Comparison of ENCODE assay signal across 24 cellular contexts in the genomic region with DNA sequence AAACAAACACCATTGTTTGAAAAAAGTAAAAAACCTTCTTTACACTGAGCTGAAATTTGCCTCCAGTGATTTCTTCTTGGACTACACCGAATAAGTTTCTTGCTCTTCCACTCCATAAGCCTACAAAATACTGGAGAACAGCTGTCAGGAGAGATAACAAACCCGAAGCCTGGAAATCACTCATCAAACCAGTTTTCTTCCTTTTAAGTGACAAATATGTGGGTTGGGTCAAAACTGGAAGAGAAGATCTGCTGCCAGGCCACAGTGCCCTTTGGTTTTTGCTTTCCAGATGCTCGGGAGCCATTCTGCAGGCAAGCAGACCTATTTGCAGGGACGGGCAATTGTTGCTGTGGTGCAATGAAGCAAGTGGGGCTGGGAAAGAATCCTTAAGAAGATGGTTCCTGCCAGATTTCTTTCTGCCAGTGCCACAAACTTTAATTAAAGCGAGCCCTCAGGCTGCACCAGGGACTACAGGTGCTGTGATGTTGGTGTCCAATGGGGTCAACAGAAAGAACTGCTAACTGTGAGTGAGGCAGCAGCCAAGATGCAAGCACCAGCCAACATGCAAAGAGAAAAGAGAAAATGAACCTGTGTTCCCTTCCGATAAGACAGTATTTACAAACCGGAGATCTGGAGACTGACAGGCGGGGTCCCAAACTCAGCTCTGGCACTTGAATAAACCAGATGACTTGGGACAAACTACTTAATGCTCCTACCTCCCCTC.
"Had no signal": no experiment of that assay in that cellular context is flagged by ENCODE, and none has a peak within 500 bp of the region (broad histone marks: within the 10 kb centered on the region; RNA-seq: fewer than 3 reads in every experiment).

No MANE protein-coding gene starts in this region.

- H3K4me3 ChIP-seq: adrenal gland, ascending aorta, esophagus squamous epithelium, right lobe of liver, skin epidermis, suprapubic skin, tibial artery had no signal

- H3K4me3 Mint-ChIP-seq: activated CD4-positive, alpha-beta T cell treated with anti-CD3 and anti-CD28 coated beads for 36 hours; activated naive CD4-positive, alpha-beta T cell treated with anti-CD3 and anti-CD28 coated beads for 36 hours; activated naive CD8-positive, alpha-beta T cell treated with anti-CD3 and anti-CD28 coated beads for 36 hours; activated T-helper 1 cell treated with anti-CD3 and anti-CD28 coated beads, Interleukin-12 subunit alpha, Interleukin-12 subunit beta, Interleukin-2, Interleukin-4 antibody, amounts not matched to agents 30 ng/mL and 10 ng/mL and 1 ng/mL, durations not matched to agents 14 hours and 24 hours and 36 hours; nephron; stimulated activated memory B cell treated with anti-CD40 and anti-IgM and Interleukin-4, amounts not matched to agents 10 μg/mL and 1 μg/mL and 100 μg/mL, for 72 hours; T-helper 17 cell had no signal

- H3K4me1 Mint-ChIP-seq: activated naive CD8-positive, alpha-beta T cell treated with anti-CD3 and anti-CD28 coated beads for 36 hours; nephron; stimulated activated memory B cell treated with anti-CD40 and anti-IgM and Interleukin-4, amounts not matched to agents 10 μg/mL and 1 μg/mL and 100 μg/mL, for 72 hours had no signal

- H3K36me3 ChIP-seq: adrenal gland, ascending aorta, brain microvascular endothelial cell, esophagus squamous epithelium, right lobe of liver, suprapubic skin, tibial artery had no signal

- DNase-seq: activated CD4-positive, alpha-beta T cell treated with anti-CD3 and anti-CD28 coated beads for 36 hours; activated CD4-positive, alpha-beta T cell treated with anti-CD3 and anti-CD28 coated beads, Interleukin-2, amount 50 U/mL, for 48 hours; activated CD4-positive, CD25-positive, alpha-beta regulatory T cell; activated CD8-positive, alpha-beta memory T cell treated with anti-CD3 and anti-CD28 coated beads for 24 hours; activated effector memory CD4-positive, alpha-beta T cell treated with anti-CD3 and anti-CD28 coated beads, Interleukin-2, amount 50 U/mL, for 16 hours; activated naive CD4-positive, alpha-beta T cell treated with anti-CD3 and anti-CD28 coated beads for 36 hours; activated naive CD8-positive, alpha-beta T cell treated with anti-CD3 and anti-CD28 coated beads for 36 hours; adrenal gland; brain microvascular endothelial cell; esophagus squamous epithelium; left ventricle myocardium superior; right lobe of liver; stimulated activated CD4-positive, alpha-beta T cell treated with anti-CD3 and anti-CD28 coated beads, Interleukin-4, amount 100 ng/mL, for 24 hours; SW 1271; T-helper 17 cell; T1000; tibial artery had no signal

- H3K27me3 Mint-ChIP-seq: progenitor cell of endocrine pancreas had no signal

- H3K27me3 ChIP-seq: adrenal gland, ascending aorta, brain microvascular endothelial cell, esophagus squamous epithelium, right lobe of liver, suprapubic skin, tibial artery had no signal

- H3K27ac Mint-ChIP-seq: activated CD4-positive, alpha-beta T cell treated with anti-CD3 and anti-CD28 coated beads for 36 hours; activated naive CD4-positive, alpha-beta T cell treated with anti-CD3 and anti-CD28 coated beads for 36 hours; activated naive CD8-positive, alpha-beta T cell treated with anti-CD3 and anti-CD28 coated beads for 36 hours; activated T-helper 1 cell treated with anti-CD3 and anti-CD28 coated beads, Interleukin-12 subunit alpha, Interleukin-12 subunit beta, Interleukin-2, Interleukin-4 antibody, amounts not matched to agents 30 ng/mL and 10 ng/mL and 1 ng/mL, durations not matched to agents 14 hours and 24 hours and 36 hours; nephron; progenitor cell of endocrine pancreas; stimulated activated memory B cell treated with anti-CD40 and anti-IgM and Interleukin-4, amounts not matched to agents 10 μg/mL and 1 μg/mL and 100 μg/mL, for 72 hours; T-helper 17 cell had no signal

- H3K27ac ChIP-seq: adrenal gland, ascending aorta, brain microvascular endothelial cell, esophagus squamous epithelium, right lobe of liver, skin epidermis, suprapubic skin, tibial artery had no signal

- H3K36me3 Mint-ChIP-seq: stimulated activated memory B cell treated with anti-CD40 and anti-IgM and Interleukin-4, amounts not matched to agents 10 μg/mL and 1 μg/mL and 100 μg/mL, for 72 hours had no signal

- ATAC-seq: activated CD4-positive, alpha-beta T cell treated with anti-CD3 and anti-CD28 coated beads for 36 hours; left ventricle myocardium superior; stimulated activated memory B cell treated with anti-CD40 and anti-IgM and Interleukin-4, amounts not matched to agents 10 μg/mL and 1 μg/mL and 100 μg/mL, for 72 hours; T-helper 17 cell had no signal

- H3K9me3 ChIP-seq: ascending aorta, esophagus squamous epithelium, right lobe of liver, suprapubic skin, tibial artery had no signal

- H3K9me3 Mint-ChIP-seq: activated naive CD4-positive, alpha-beta T cell treated with anti-CD3 and anti-CD28 coated beads for 36 hours; activated naive CD8-positive, alpha-beta T cell treated with anti-CD3 and anti-CD28 coated beads for 36 hours; activated T-helper 1 cell treated with anti-CD3 and anti-CD28 coated beads, Interleukin-12 subunit alpha, Interleukin-12 subunit beta, Interleukin-2, Interleukin-4 antibody, amounts not matched to agents 30 ng/mL and 10 ng/mL and 1 ng/mL, durations not matched to agents 14 hours and 24 hours and 36 hours; nephron had no signal

- H3K4me1 ChIP-seq: adrenal gland, ascending aorta, right lobe of liver, suprapubic skin, tibial artery had no signal
